ENCODE assay signal across 8 cellular contexts in genomic region chr5:160467555-160468418, GRCh38. TPM values are rescaled to one million over a fixed set of nuclear protein-coding genes. Genes with fewer than 3 reads are reported as not detected.
DNase-seq lines count a peak whose midpoint lies in the region; ATAC-seq, FAIRE-seq and TF ChIP-seq lines count a peak whose summit lies in the region.

No MANE protein-coding gene starts in this region.

- ATAC-seq in A549 (peak; percentile 76 to 88), GM18868 (IDR thresholded peaks at IDR 0.05; ENCODE audit: unreplicated experiment) (peak; percentile 84), HG03103 (IDR thresholded peaks at IDR 0.05; ENCODE audit: low read depth, unreplicated experiment) (peak; percentile 84), T-helper 17 cell (peak; percentile 89)

- H3K27ac Mint-ChIP-seq in T-helper 17 cell = peak overlapping the region; percentile 94

- no peak for FAIRE-seq in A549 (lab: Jason Lieb, UNC)

- peak overlapping the region; percentile 94 for H3K4me3 Mint-ChIP-seq in T-helper 17 cell

- CTCF ChIA-PET in A549 (lab: Yijun Ruan, JAX) = interaction anchor here (1.4 to 6.1 kb wide), 2 partner anchors 26 to 29 kb away, joined by 3 to 49 read pairs; no protein-coding TSS in a partner anchor

- peak overlapping the region; percentile 28; the same call in 2 of the 3 replicates for H3K4me3 ChIP-seq in A549

- DNase-seq in A549 (ENCODE audit: low read depth in 1 of 2, low spot score in 1 of 2) = peak; percentile 18 to 30
- DNase-seq in T-helper 17 cell = peak; percentile 60 to 67 (median 63)
- peak; percentile 41 for DNase-seq in amniotic epithelial cell (ENCODE audit: low read depth)
- DNase-seq in hypothalamus (lab: John Stamatoyannopoulos, UW) = peak in 29 of 51 donors; percentile 1 to 39 (median 14)
- peak; percentile 92 for DNase-seq in stimulated activated CD4-positive, alpha-beta T cell treated with anti-CD3 and anti-CD28 coated beads, Interleukin-15, amount 100 ng/mL, for 24 hours
- DNase-seq in OCI-M2 (lab: John Stamatoyannopoulos, UW; ENCODE audit: unreplicated experiment) = no peak

- no peaks in the 10 kb centered on the region for H3K27me3 Mint-ChIP-seq in T-helper 17 cell

- TF ChIP-seq RAD21 in A549 (conservative IDR thresholded peaks at IDR 0.05 in 1 of 2, IDR thresholded peaks at IDR 0.05 in 1 of 2) = no peak

- H3K4me1 Mint-ChIP-seq in T-helper 17 cell = peaks cover 46% of the 10 kb centered on the region

- no peak for TF ChIP-seq EP300 in A549 (IDR thresholded peaks at IDR 0.05)

- POLR2A ChIA-PET in A549 (lab: Yijun Ruan, JAX) = no interaction called here

- H3K36me3 Mint-ChIP-seq in T-helper 17 cell (ENCODE audit: low read depth) = no peaks in the 10 kb centered on the region

- 23% methylated on average over 21 of the region's 31 CpGs for WGBS in A549 (ENCODE audit: missing lambda C conversion rate)

- peaks cover 17% of the 10 kb centered on the region for H3K4me1 ChIP-seq in A549

- H3K9me3 ChIP-seq in A549 (no peaks in the 10 kb centered on the region), T-helper 17 cell (ENCODE audit: control insufficient read depth, low read length, poor library complexity, severe bottlenecking) (no peaks in the 10 kb centered on the region)

- peak overlapping the region; percentile 66 for H3K4me2 ChIP-seq in A549

- peak overlapping the region in 1 of 2 experiments; percentile 52; a peak in 2 of 6 replicates for H3K27ac ChIP-seq in A549

- no peak for TF ChIP-seq POLR2A in A549 (IDR thresholded peaks at IDR 0.05; ENCODE audit: low read length)

- TF ChIP-seq CTCF in A549 (IDR thresholded peaks at IDR 0.05) = no peak

TF ChIP-seq in A549, 52 proteins besides CTCF, POLR2A, EP300 and RAD21:
- TF ChIP-seq MAX (IDR thresholded peaks at IDR 0.05) (peak; percentile 32; the same call in 1 of the 2 replicates), KDM1A (IDR thresholded peaks at IDR 0.05; ENCODE audit: low read depth) (no peak)
TF ChIP-seq in A549: peak in this region for 1.

RNA-seq across cellular contexts. Expression of gene PTTG1, which starts 46.1 kb away (rescaled TPM):
- polyA plus RNA-seq in A549 (2011; rRNA removed) (180 and 227 TPM in 2 replicates), A549 (2017; fragmentation: RNase III; extraction: RNeasy Plus Mini Kit Qiagen cat#74134 plus additional on column Dnase treatment) (195 to 226 TPM (median 222 TPM) in 3 replicates)
- 337 and 460 TPM in 2 replicates for polyA plus RNA-seq in A549 (2012; cell fraction: cytosol; rRNA removed)
- 109 and 125 TPM in 2 replicates for polyA plus RNA-seq in A549 (2012; cell fraction: nucleus; rRNA removed)
- polyA minus RNA-seq in A549 (2011; rRNA and poly(A)+ RNA removed) = 40.3 and 40.9 TPM in 2 replicates
- 10 to 100 TPM; 13.9 to 16.0 TPM for total RNA-seq in T-helper 17 cell

RNA-seq across cellular contexts. Expression of gene SLU7, which starts 48.9 kb away (rescaled TPM):
- polyA plus RNA-seq in A549 (2011; rRNA removed) (49.0 and 67.0 TPM in 2 replicates), A549 (2017; fragmentation: RNase III; extraction: RNeasy Plus Mini Kit Qiagen cat#74134 plus additional on column Dnase treatment) (68.9 to 80.0 TPM (median 75.5 TPM) in 3 replicates)
- polyA plus RNA-seq in A549 (2012; cell fraction: cytosol; rRNA removed) = 9.8 and 19.1 TPM in 2 replicates
- 7.3 and 16.3 TPM in 2 replicates for polyA plus RNA-seq in A549 (2012; cell fraction: nucleus; rRNA removed)
- polyA minus RNA-seq in A549 (2011; rRNA and poly(A)+ RNA removed) = 9.0 and 9.3 TPM in 2 replicates
- total RNA-seq in T-helper 17 cell = 10 to 100 TPM; 79.2 to 93.4 TPM
